In genomic region chr12:29317556-29318363, GRCh38 we compare ENCODE assay signal across 10 cellular contexts.
DNase-seq lines count a peak whose midpoint lies in the region; ATAC-seq, FAIRE-seq and TF ChIP-seq lines count a peak whose summit lies in the region.
"Had no signal": no experiment of that assay in that cellular context is flagged by ENCODE, and none has a peak within 500 bp of the region (broad histone marks: within the 10 kb centered on the region; RNA-seq: fewer than 3 reads in every experiment).

No MANE protein-coding gene starts in this region.

- H3K4me3 ChIP-seq in cardiac fibroblast (replicated peaks in 1 of 2; ENCODE audit: low read depth in 2 of 2, low read length in 2 of 2) (no peak overlapping the region), kidney (ENCODE audit: low read length in 2 of 2) (no peak overlapping the region)
- H3K4me3 ChIP-seq: SJSA1 had no signal

- H3K9me3 Mint-ChIP-seq in T-cell, result no peaks in the 10 kb centered on the region
- H3K9me3 Mint-ChIP-seq: stimulated activated naive CD8-positive, alpha-beta T cell treated with anti-CD3 and anti-CD28 coated beads, Interleukin-15, Interleukin-2, amounts not matched to agents 100 ng/mL and 50 ng/mL, for 24 hours had no signal

- peaks cover 20% of the 10 kb centered on the region for H3K36me3 Mint-ChIP-seq in T-cell

- no peak overlapping the region for H3K27ac ChIP-seq in kidney (ENCODE audit: low read depth in 2 of 2, low read length in 2 of 2)
- H3K27ac ChIP-seq: SJSA1 had no signal

- ATAC-seq in GM18517 (IDR thresholded peaks at IDR 0.05; ENCODE audit: unreplicated experiment) (peak; percentile 100), HG02938 (IDR thresholded peaks at IDR 0.05; ENCODE audit: unreplicated experiment) (peak; percentile 99), T-cell (replicated peaks in 1 of 4) (peak; percentile 96 to 100 (median 98))

- H3K4me3 Mint-ChIP-seq in T-cell, result no peak overlapping the region
- H3K4me3 Mint-ChIP-seq: stimulated activated naive CD8-positive, alpha-beta T cell treated with anti-CD3 and anti-CD28 coated beads, Interleukin-15, Interleukin-2, amounts not matched to agents 100 ng/mL and 50 ng/mL, for 24 hours had no signal

- no peaks in the 10 kb centered on the region for H3K9me3 ChIP-seq in kidney (ENCODE audit: control insufficient read depth in 1 of 2, low read length in 2 of 2)
- H3K9me3 ChIP-seq: SJSA1 had no signal

- peak; percentile 94 for DNase-seq in Ammon's horn (ENCODE audit: low spot score)
- DNase-seq in NCI-H146 treated with DMSO at 0.1 percent for 48 hours (lab: John Stamatoyannopoulos, UW; ENCODE audit: unreplicated experiment), result peak; percentile 81
- peak in 31 of 34 experiments; percentile 8 to 51 (median 29) for DNase-seq in T-cell
- DNase-seq in cardiac fibroblast (ENCODE audit: low read depth in 2 of 2), result peak; percentile 64 to 76
- no peak for DNase-seq in kidney
- DNase-seq in stimulated activated CD4-positive, alpha-beta T cell treated with anti-CD3 and anti-CD28 coated beads, Interleukin-4, amount 100 ng/mL, for 4 hours, result peak; percentile 5 to 38

- H3K4me1 Mint-ChIP-seq in T-cell, result peaks cover 8 to 11% (median 10%) of the 10 kb centered on the region in 3 donors

- FAIRE-seq in kidney (lab: Jason Lieb, UNC), result peak; percentile 73

- H3K4me1 ChIP-seq in kidney (ENCODE audit: control insufficient read depth in 1 of 2, insufficient read depth in 1 of 2, low read depth in 1 of 2, low read length in 2 of 2), result no peaks in the 10 kb centered on the region

- H3K9ac ChIP-seq in kidney (ENCODE audit: low read length in 2 of 2), result no peak overlapping the region

- peak overlapping the region in 1 of 2 donors; percentile 47 for H3K27ac Mint-ChIP-seq in T-cell
- H3K27ac Mint-ChIP-seq: stimulated activated naive CD8-positive, alpha-beta T cell treated with anti-CD3 and anti-CD28 coated beads, Interleukin-15, Interleukin-2, amounts not matched to agents 100 ng/mL and 50 ng/mL, for 24 hours had no signal

- intact Hi-C loops in kidney (cut with DNase I), result no loop called here

- TF ChIP-seq CTCF in cardiac fibroblast (IDR thresholded peaks at IDR 0.05; ENCODE audit: low read depth, low read length), result peak; percentile 59
- TF ChIP-seq CTCF in kidney (IDR thresholded peaks at IDR 0.05; ENCODE audit: borderline replicate concordance, extremely low read depth, insufficient read depth), result peak; percentile 75

- CTCF ChIA-PET in T-cell (lab: Charles Lee), result interaction anchor here (0.6 to 3.4 kb wide), 20 partner anchors 10 to 1993 kb away, joined by 3 to 42 read pairs (median 4); no protein-coding TSS in a partner anchor

- H3K36me3 ChIP-seq in kidney (ENCODE audit: control insufficient read depth in 1 of 2, insufficient read depth in 2 of 2, low read length in 2 of 2), result no peaks in the 10 kb centered on the region
- H3K36me3 ChIP-seq: SJSA1 had no signal

- POLR2A ChIA-PET in T-cell (lab: Charles Lee), result interaction anchor here (0.6 to 1.0 kb wide), 3 partner anchors 10 to 985 kb away, joined by 3 read pairs; no protein-coding TSS in a partner anchor

- no peaks in the 10 kb centered on the region for H3K27me3 Mint-ChIP-seq in T-cell
- H3K27me3 Mint-ChIP-seq: stimulated activated naive CD8-positive, alpha-beta T cell treated with anti-CD3 and anti-CD28 coated beads, Interleukin-15, Interleukin-2, amounts not matched to agents 100 ng/mL and 50 ng/mL, for 24 hours had no signal
